Comparison of ENCODE assay signal across 8 cellular contexts in genomic region chr12:9648701-9649531, GRCh38. TPM values are rescaled to one million over a fixed set of nuclear protein-coding genes. Genes with fewer than 3 reads are reported as not detected.
DNase-seq lines count a peak whose midpoint lies in the region; ATAC-seq, FAIRE-seq and TF ChIP-seq lines count a peak whose summit lies in the region.

No MANE protein-coding gene starts in this region.

- TF ChIP-seq POLR2A in GM12878 (IDR thresholded peaks at IDR 0.05; ENCODE audit: low read depth, low read length): no peak
- no peak for TF ChIP-seq POLR2A in tibial nerve (IDR thresholded peaks at IDR 0.05)

- ATAC-seq in GM12878 (peak; percentile 21; the same call in 2 of the 3 replicates), left lung (peak; percentile 3), HG03280 (IDR thresholded peaks at IDR 0.05; ENCODE audit: unreplicated experiment) (no peak), HG02973 (IDR thresholded peaks at IDR 0.05; ENCODE audit: unreplicated experiment) (no peak), GM18858 (IDR thresholded peaks at IDR 0.05; ENCODE audit: unreplicated experiment) (no peak)

- no peaks in the 10 kb centered on the region for H3K27me3 ChIP-seq in GM12878 (replicated peaks in 1 of 2; ENCODE audit: control insufficient read depth in 2 of 2, insufficient read depth in 2 of 2, low read length in 1 of 2)
- H3K27me3 ChIP-seq in left lung: no peaks in the 10 kb centered on the region
- no peaks in the 10 kb centered on the region for H3K27me3 ChIP-seq in tibial nerve

- no peak for TF ChIP-seq RAD21 in GM12878 (IDR thresholded peaks at IDR 0.05; ENCODE audit: insufficient read depth, low read depth, low read length)

- DNase-seq in AG10803 (ENCODE audit: low read depth): no peak
- peak; percentile 10 for DNase-seq in HuH-7.5 (ENCODE audit: low spot score)
- DNase-seq in GM12878 (ENCODE audit: low read depth, low spot score): no peak
- DNase-seq in left lung: no peak
- no peak for DNase-seq in tibial nerve (ENCODE audit: low spot score in 2 of 2)

- no peak overlapping the region for H2AFZ ChIP-seq in GM12878 (ENCODE audit: control insufficient read depth, low read depth, low read length)

- RAD21 ChIA-PET in GM12878 (lab: Charles Lee; ENCODE audit: unreplicated experiment): interaction anchor here (1.0 to 1.9 kb wide), 4 partner anchors 10 to 59 kb away, joined by 3 to 14 read pairs (median 7); partner anchors contain the start of gene CLEC2D

- H3K9me3 ChIP-seq in GM12878 (replicated peaks; ENCODE audit: control insufficient read depth, insufficient read depth, low read length): peaks cover 3% of the 10 kb centered on the region; the same call in 2 of the 3 replicates
- H3K9me3 ChIP-seq in left lung: no peaks in the 10 kb centered on the region
- no peaks in the 10 kb centered on the region for H3K9me3 ChIP-seq in tibial nerve

- peak overlapping the region; percentile 81 for H3K27ac ChIP-seq in GM12878 (ENCODE audit: control insufficient read depth, insufficient read depth)
- H3K27ac ChIP-seq in left lung: peak overlapping the region; percentile 95 to 96
- H3K27ac ChIP-seq in tibial nerve: peak overlapping the region; percentile 83 to 95 (median 90)

- peaks cover 14% of the 10 kb centered on the region for H3K4me1 ChIP-seq in GM12878 (ENCODE audit: control insufficient read depth, insufficient read depth, low read length)
- H3K4me1 ChIP-seq in left lung: peaks cover 16 to 51% of the 10 kb centered on the region in 2 donors
- H3K4me1 ChIP-seq in tibial nerve: peaks cover 0 to 34% (median 24%) of the 10 kb centered on the region in 4 donors

- TF ChIP-seq CTCF in AG10803 (conservative IDR thresholded peaks at IDR 0.05; ENCODE audit: low read length) (no peak), GM12878 (IDR thresholded peaks at IDR 0.05 in 2 of 3, conservative IDR thresholded peaks at IDR 0.05 in 1 of 3; ENCODE audit: control insufficient read depth in 2 of 3, extremely low read depth in 1 of 3, insufficient read depth in 1 of 3, low read depth in 3 of 3, low read length in 3 of 3) (no peak), left lung (IDR thresholded peaks at IDR 0.05) (no peak), tibial nerve (IDR thresholded peaks at IDR 0.05) (no peak)

- under 1% methylated on average over 13 of the region's 13 CpGs for WGBS in GM12878 (ENCODE audit: insufficient coverage, insufficient replicate concordance, low lambda C conversion rate, missing lambda C conversion rate)
- WGBS in tibial nerve, 2 donors: 4 to 6% methylated on average over 13 of the region's 13 CpGs

- peak overlapping the region; percentile 97 for H3K4me2 ChIP-seq in GM12878 (ENCODE audit: control insufficient read depth, insufficient read depth)

- FAIRE-seq in GM12878 (lab: Jason Lieb, UNC): no peak

- H3K9ac ChIP-seq in GM12878 (ENCODE audit: control insufficient read depth, insufficient read depth, low read length): peak overlapping the region; percentile 73

- peaks cover 0 to 4% of the 10 kb centered on the region in 2 experiments; a peak in 2 of 4 replicates for H3K36me3 ChIP-seq in GM12878 (ENCODE audit: control insufficient read depth in 2 of 2, insufficient read depth in 2 of 2, low read length in 1 of 2)
- peaks cover 0 to 2% of the 10 kb centered on the region in 2 donors for H3K36me3 ChIP-seq in left lung
- H3K36me3 ChIP-seq in tibial nerve: peaks cover 0 to 6% (median 0%) of the 10 kb centered on the region in 3 donors

- SMC1A ChIA-PET in GM12878 (lab: Charles Lee; ENCODE audit: uncharacterized antibody, unreplicated experiment): interaction anchor here (0.9 to 2.3 kb wide), 6 partner anchors 14 to 291 kb away, joined by 3 to 17 read pairs (median 7); partner anchors contain the start of gene CLEC2D

- peak overlapping the region; percentile 79 for H3K4me3 ChIP-seq in AG10803 (ENCODE audit: low read length)
- peak overlapping the region; percentile 79 for H3K4me3 ChIP-seq in GM12878
- peak overlapping the region; percentile 55 to 67 for H3K4me3 ChIP-seq in left lung
- H3K4me3 ChIP-seq in tibial nerve: peak overlapping the region; percentile 51 to 87 (median 58)

- CTCF ChIA-PET in GM12878 (lab: Yijun Ruan, JAX): interaction anchor here (1.0 to 1.7 kb wide), 3 partner anchors 14 to 94 kb away, joined by 3 to 10 read pairs (median 5); no protein-coding TSS in a partner anchor

- TSS peak; percentile 76 for BruUV-seq in GM12878 (replicated peaks; lab: Mats Ljungman, UMichigan)

- POLR2A ChIA-PET in GM12878 (lab: Charles Lee): interaction anchor here (1.5 kb wide), 1 partner anchor 21 kb away, joined by 7 read pairs; the partner anchor contains the start of gene CLEC2D

- in situ Hi-C loops in GM12878 (cut with MboI): loop anchor here (5.0 kb wide), 1 partner anchor 83 kb away; the partner anchor contains the start of gene CLECL1

- intact Hi-C loops in GM12878 (cut with micrococcal nuclease; ENCODE audit: unreplicated experiment) (loop anchor here (1.0 to 5.0 kb wide), 2 partner anchors 20 to 287 kb away; partner anchors contain the start of gene CLEC2D), left lung (cut with DNase I) (no loop called here)

- no peaks in the 10 kb centered on the region for H4K20me1 ChIP-seq in GM12878 (ENCODE audit: control insufficient read depth, insufficient read depth)

- no peak for TF ChIP-seq EP300 in GM12878 (IDR thresholded peaks at IDR 0.05; ENCODE audit: borderline replicate concordance in 1 of 2, control insufficient read depth in 1 of 2, low read depth in 2 of 2, low read length in 2 of 2)
- TF ChIP-seq EP300 in tibial nerve (IDR thresholded peaks at IDR 0.05): no peak

- peaks cover 36% of the 10 kb centered on the region for H3K79me2 ChIP-seq in GM12878 (ENCODE audit: control insufficient read depth, insufficient read depth, low read length)

TF ChIP-seq in GM12878, 131 proteins besides CTCF, POLR2A, EP300 and RAD21 (continues in another document):
- TF ChIP-seq POLR2AphosphoS2 (IDR thresholded peaks at IDR 0.05; ENCODE audit: low read depth, low read length) (no peak), HCFC1 (IDR thresholded peaks at IDR 0.05; ENCODE audit: low read length) (no peak), NR2F1 (conservative IDR thresholded peaks at IDR 0.05) (no peak), PML (IDR thresholded peaks at IDR 0.05; ENCODE audit: low read length) (no peak; the same call in 1 of the 2 replicates)

RNA-seq across cellular contexts. Expression of gene CLEC2D, which starts 20.6 kb away (rescaled TPM):
- total RNA-seq in GM12878 (2013; cell fraction: nucleolus; rRNA removed): 3.9 and 5.2 TPM in 2 replicates
- 14.9 and 16.1 TPM in 2 replicates for total RNA-seq in GM12878 (2014; rRNA removed)
- total RNA-seq in GM12878 (2014; rRNA removed; fragmentation: Illumina TruSeq; extraction: Trizol): 14.4 and 16.2 TPM in 2 replicates
- 15.4 and 15.5 TPM in 2 replicates for total RNA-seq in GM12878 (2021)
- polyA plus RNA-seq in GM12878 (2011; ENCODE audit: low read depth): 121 TPM
- polyA plus RNA-seq in GM12878 (2011; rRNA removed): 4.6 and 6.2 TPM in 2 replicates
- 1.0 and 1.9 TPM in 2 replicates for polyA plus RNA-seq in GM12878 (2011; cell fraction: cytosol; rRNA removed)
- 4.2 and 4.5 TPM in 2 replicates for polyA plus RNA-seq in GM12878 (2011; cell fraction: nucleus; rRNA removed)
- 76.6 and 111 TPM in 2 replicates for polyA plus RNA-seq in GM12878 (2012)
- polyA plus RNA-seq in GM12878 (2014; fragmentation: Illumina TruSeq; extraction: Trizol): 16.5 and 29.1 TPM in 2 replicates
- 10 to 100 TPM; 29.8 TPM for polyA plus RNA-seq in GM12878 (2014; fragmentation: Nextera tagmentation; extraction: Ambion mirVana)
- polyA plus RNA-seq in GM12878 (2014; rRNA removed): 14.8 and 14.9 TPM in 2 replicates
- 10 to 100 TPM; 25.4 to 27.5 TPM for polyA plus RNA-seq in GM12878 (2016; fragmentation: Nextera tagmentation; extraction: Ambion mirVana)
- polyA minus RNA-seq in GM12878 (2011; rRNA and poly(A)+ RNA removed): 3.1 and 3.8 TPM in 2 replicates
- polyA minus RNA-seq in GM12878 (2011; cell fraction: cytosol; rRNA and poly(A)+ RNA removed): 1.4 and 1.5 TPM in 2 replicates
- 1.3 and 3.0 TPM in 2 replicates for polyA minus RNA-seq in GM12878 (2011; cell fraction: nucleus; rRNA and poly(A)+ RNA removed)
- 10 to 100 TPM in 1 of 2 donors, 1 to 10 TPM in 1; 8.9 to 15.9 TPM for total RNA-seq in left lung
- total RNA-seq in tibial nerve: 10 to 100 TPM in 3 of 4 donors, 1 to 10 TPM in 1; 9.6 to 19.0 (median 13.2) TPM

RNA-seq across cellular contexts. Expression of gene KLRB1, which starts 41.2 kb away (rescaled TPM):
- not detected in 2 replicates for total RNA-seq in GM12878 (2013; cell fraction: nucleolus; rRNA removed)
- not detected in 2 replicates for total RNA-seq in GM12878 (2014; rRNA removed)
- not detected in 2 replicates for total RNA-seq in GM12878 (2014; rRNA removed; fragmentation: Illumina TruSeq; extraction: Trizol)
- total RNA-seq in GM12878 (2021): not detected in 2 replicates
- polyA plus RNA-seq in GM12878 (2011; ENCODE audit: low read depth): not detected
- polyA plus RNA-seq in GM12878 (2011; rRNA removed): not detected in 2 replicates
- polyA plus RNA-seq in GM12878 (2011; cell fraction: cytosol; rRNA removed): not detected in 2 replicates
- not detected in 2 replicates for polyA plus RNA-seq in GM12878 (2011; cell fraction: nucleus; rRNA removed)
- 0.07 TPM in 1 of 2 replicates, not detected in the other for polyA plus RNA-seq in GM12878 (2012)
- polyA plus RNA-seq in GM12878 (2014; fragmentation: Illumina TruSeq; extraction: Trizol): not detected in 2 replicates
- polyA plus RNA-seq in GM12878 (2014; fragmentation: Nextera tagmentation; extraction: Ambion mirVana): not detected
- polyA plus RNA-seq in GM12878 (2014; rRNA removed): not detected in 2 replicates
- not detected for polyA plus RNA-seq in GM12878 (2016; fragmentation: Nextera tagmentation; extraction: Ambion mirVana)
- not detected in 2 replicates for polyA minus RNA-seq in GM12878 (2011; rRNA and poly(A)+ RNA removed)
- not detected in 2 replicates for polyA minus RNA-seq in GM12878 (2011; cell fraction: cytosol; rRNA and poly(A)+ RNA removed)
- not detected in 2 replicates for polyA minus RNA-seq in GM12878 (2011; cell fraction: nucleus; rRNA and poly(A)+ RNA removed)
- 1 to 10 TPM; 2.3 to 2.5 TPM for total RNA-seq in left lung
- under 1 TPM in 2 of 4 donors, not detected in 2; 0.59 to 0.84 TPM for total RNA-seq in tibial nerve

Comparison
In these comparisons a context has a peak if more than half of its experiments do, and no peak if none do; other contexts are left out.
1. ATAC-seq: peak in GM12878 (single experiment) and left lung (single experiment); none in HG03280 (single experiment), HG02973 (single experiment) and GM18858 (single experiment).
2. Peak in every context shown above with its lines, with median percentiles within 50 percentile points of each other: H3K4me3 ChIP-seq and H3K27ac ChIP-seq.